ENCODE assay signal across 12 cellular contexts in genomic region chr2:28626376-28626775, GRCh38.
DNase-seq lines count a peak whose midpoint lies in the region; FAIRE-seq and TF ChIP-seq lines count a peak whose summit lies in the region.
"Had no signal": no experiment of that assay in that cellular context is flagged by ENCODE, and none has a peak within 500 bp of the region (broad histone marks: within the 10 kb centered on the region; RNA-seq: fewer than 3 reads in every experiment).

No MANE protein-coding gene starts in this region.

- peak overlapping the region in 1 of 2 experiments; percentile 53 for H3K14ac ChIP-seq in mesenchymal stem cell (ENCODE audit: low read length in 2 of 2)

- no peaks in the 10 kb centered on the region for H4K20me1 ChIP-seq in osteoblast (ENCODE audit: insufficient read depth, low read length)

- H4K91ac ChIP-seq in mesenchymal stem cell (ENCODE audit: low read length), result peak overlapping the region; percentile 94

- H3K27ac ChIP-seq in Peyer's patch, result peak overlapping the region; percentile 57 to 91 (median 84)
- H3K27ac ChIP-seq in mesenchymal stem cell (ENCODE audit: low read length, poor library complexity, severe bottlenecking), result no peak overlapping the region
- H3K27ac ChIP-seq in spleen, result peak overlapping the region in 7 of 8 donors; percentile 9 to 94 (median 81)
- no peak overlapping the region for H3K27ac ChIP-seq in osteoblast (ENCODE audit: low read depth, low read length)

- H3K79me1 ChIP-seq in mesenchymal stem cell (replicated peaks; ENCODE audit: low read length, poor library complexity, severe bottlenecking), result no peaks in the 10 kb centered on the region

- H3K23ac ChIP-seq in mesenchymal stem cell (ENCODE audit: low read length in 2 of 2), result no peak overlapping the region

- 91% methylated on average over 5 of the region's 5 CpGs for WGBS in mesenchymal stem cell
- WGBS in spleen, 5 donors, result 89 to 98% (median 93%) methylated on average over 4 to 5 of the region's 5 CpGs

- no peak for FAIRE-seq in D721Med (lab: Jason Lieb, UNC)

- intact Hi-C loops in spleen (cut with DNase I; ENCODE audit: low total_unique reads), result no loop called here

- H3K27ac Mint-ChIP-seq in activated naive CD8-positive, alpha-beta T cell treated with anti-CD3 and anti-CD28 coated beads for 36 hours, result peak overlapping the region; percentile 74

- H3K79me2 ChIP-seq in osteoblast (ENCODE audit: insufficient read depth, low read length), result no peaks in the 10 kb centered on the region

- H3K36me3 ChIP-seq in Peyer's patch (no peaks in the 10 kb centered on the region), mesenchymal stem cell (ENCODE audit: control insufficient read depth in 1 of 2, insufficient read depth in 2 of 2, low read depth in 1 of 2, low read length in 2 of 2) (no peaks in the 10 kb centered on the region), spleen (peaks cover 0 to 38% (median 0%) of the 10 kb centered on the region in 6 donors), osteoblast (ENCODE audit: insufficient read depth, low read length) (no peaks in the 10 kb centered on the region)

- peak overlapping the region; percentile 93 to 95 for H2BK12ac ChIP-seq in mesenchymal stem cell (ENCODE audit: low read length in 2 of 2)

- H3K4me3 ChIP-seq in Peyer's patch (no peak overlapping the region), mesenchymal stem cell (ENCODE audit: insufficient read depth in 1 of 2, low read depth in 1 of 2, low read length in 2 of 2) (no peak overlapping the region), spleen (no peak overlapping the region), osteoblast (ENCODE audit: insufficient read depth, low read length) (no peak overlapping the region)

- peak overlapping the region; percentile 73 for H2BK15ac ChIP-seq in mesenchymal stem cell (ENCODE audit: low read depth, poor library complexity, severe bottlenecking)

- H3K4me1 Mint-ChIP-seq in activated naive CD8-positive, alpha-beta T cell treated with anti-CD3 and anti-CD28 coated beads for 36 hours, result peaks cover 66% of the 10 kb centered on the region

- H3K18ac ChIP-seq in mesenchymal stem cell (ENCODE audit: low read depth in 1 of 2, low read length in 2 of 2), result peak overlapping the region; percentile 34 to 77

- H3K27me3 ChIP-seq in Peyer's patch, result no peaks in the 10 kb centered on the region
- H3K27me3 ChIP-seq in mesenchymal stem cell (ENCODE audit: control insufficient read depth in 1 of 2, insufficient read depth in 1 of 2, low read length in 2 of 2), result no peaks in the 10 kb centered on the region
- H3K27me3 ChIP-seq in spleen (replicated peaks in 1 of 7), result no peaks in the 10 kb centered on the region
- H3K27me3 ChIP-seq in osteoblast (ENCODE audit: insufficient read depth, low read length), result no peaks in the 10 kb centered on the region

- peak overlapping the region; percentile 29 for H2BK120ac ChIP-seq in mesenchymal stem cell (ENCODE audit: low read depth, low read length)

- no peak overlapping the region for H2AFZ ChIP-seq in mesenchymal stem cell (ENCODE audit: low read depth, low read length)
- no peak overlapping the region for H2AFZ ChIP-seq in osteoblast (ENCODE audit: low read length)

- TF ChIP-seq POLR2A in Peyer's patch (IDR thresholded peaks at IDR 0.05) (no peak), spleen (IDR thresholded peaks at IDR 0.05) (no peak)

- DNase-seq in Peyer's patch (no peak), mesenchymal stem cell (no peak), spleen (peak; percentile 64), SIG-M5 treated with dmso at 0.1 percent for 504 hours (lab: John Stamatoyannopoulos, UW; ENCODE audit: unreplicated experiment) (no peak), D721Med (ENCODE audit: insufficient read length, low spot score) (no peak), osteoblast (ENCODE audit: insufficient read length, low spot score, missing footprints) (no peak), glomerular visceral epithelial cell (ENCODE audit: extremely low spot score) (no peak)
- no peak for DNase-seq in activated naive CD8-positive, alpha-beta T cell treated with anti-CD3 and anti-CD28 coated beads for 36 hours
- DNase-seq: anterior cingulate cortex, glutamatergic neuron, NCI-H1417 treated with DMSO at 0.1 percent for 48 hours, NCI-H510A had no signal

- H3K27me3 Mint-ChIP-seq in activated naive CD8-positive, alpha-beta T cell treated with anti-CD3 and anti-CD28 coated beads for 36 hours, result no peaks in the 10 kb centered on the region

- no peak for TF ChIP-seq CTCF in Peyer's patch (IDR thresholded peaks at IDR 0.05)
- TF ChIP-seq CTCF in spleen (IDR thresholded peaks at IDR 0.05 in 8 of 11, conservative IDR thresholded peaks at IDR 0.05 in 3 of 11), result no peak
- TF ChIP-seq CTCF in D721Med (IDR thresholded peaks at IDR 0.05; ENCODE audit: insufficient read depth, missing control alignments), result no peak
- no peak for TF ChIP-seq CTCF in osteoblast (IDR thresholded peaks at IDR 0.05; ENCODE audit: extremely low read depth, low read depth, low read length)

- peak overlapping the region; percentile 46 to 53 for H3K4ac ChIP-seq in mesenchymal stem cell (ENCODE audit: low read depth in 1 of 2, low read length in 2 of 2)

- peaks cover 8% of the 10 kb centered on the region for H3K9me3 Mint-ChIP-seq in activated naive CD8-positive, alpha-beta T cell treated with anti-CD3 and anti-CD28 coated beads for 36 hours

- no peak overlapping the region for H2BK5ac ChIP-seq in mesenchymal stem cell (ENCODE audit: low read depth, low read length, poor library complexity, severe bottlenecking)

- peak overlapping the region; percentile 33 for H2AK5ac ChIP-seq in mesenchymal stem cell (ENCODE audit: low read length, severe bottlenecking)

- no peak overlapping the region for H3K4me2 ChIP-seq in mesenchymal stem cell (ENCODE audit: low read length, poor library complexity, severe bottlenecking)
- no peak overlapping the region for H3K4me2 ChIP-seq in osteoblast (ENCODE audit: insufficient read depth, low read length)

- peaks cover 5 to 53% (median 20%) of the 10 kb centered on the region in 4 donors for H3K4me1 ChIP-seq in Peyer's patch
- peaks cover 10% of the 10 kb centered on the region for H3K4me1 ChIP-seq in mesenchymal stem cell (ENCODE audit: control insufficient read depth, insufficient read depth, low read depth, low read length)
- peaks cover 17 to 60% (median 38%) of the 10 kb centered on the region in 6 donors for H3K4me1 ChIP-seq in spleen
- H3K4me1 ChIP-seq in osteoblast (ENCODE audit: insufficient read depth, low read length), result peaks cover 28% of the 10 kb centered on the region

- no peak overlapping the region for H3K4me3 Mint-ChIP-seq in activated naive CD8-positive, alpha-beta T cell treated with anti-CD3 and anti-CD28 coated beads for 36 hours

- H3K9ac ChIP-seq in mesenchymal stem cell (ENCODE audit: low read length), result no peak overlapping the region

- no peaks in the 10 kb centered on the region for H3K9me3 ChIP-seq in Peyer's patch
- H3K9me3 ChIP-seq in mesenchymal stem cell (ENCODE audit: control insufficient read depth, low read length), result no peaks in the 10 kb centered on the region
- no peaks in the 10 kb centered on the region for H3K9me3 ChIP-seq in spleen
- no peaks in the 10 kb centered on the region for H3K9me3 ChIP-seq in osteoblast (ENCODE audit: low read depth, low read length)

- peak overlapping the region; percentile 5 for H4K8ac ChIP-seq in mesenchymal stem cell (ENCODE audit: low read length)

- peaks cover 5% of the 10 kb centered on the region for H3K36me3 Mint-ChIP-seq in activated naive CD8-positive, alpha-beta T cell treated with anti-CD3 and anti-CD28 coated beads for 36 hours

Comparison
In these comparisons a context has a peak if more than half of its experiments do, and no peak if none do; other contexts are left out.
1. H3K27ac ChIP-seq: peak in Peyer's patch (4 of 4) and spleen (7 of 8); none in mesenchymal stem cell (single experiment) and osteoblast (single experiment).